Comparison of ENCODE assay signal across 19 cellular contexts in the genomic region with DNA sequence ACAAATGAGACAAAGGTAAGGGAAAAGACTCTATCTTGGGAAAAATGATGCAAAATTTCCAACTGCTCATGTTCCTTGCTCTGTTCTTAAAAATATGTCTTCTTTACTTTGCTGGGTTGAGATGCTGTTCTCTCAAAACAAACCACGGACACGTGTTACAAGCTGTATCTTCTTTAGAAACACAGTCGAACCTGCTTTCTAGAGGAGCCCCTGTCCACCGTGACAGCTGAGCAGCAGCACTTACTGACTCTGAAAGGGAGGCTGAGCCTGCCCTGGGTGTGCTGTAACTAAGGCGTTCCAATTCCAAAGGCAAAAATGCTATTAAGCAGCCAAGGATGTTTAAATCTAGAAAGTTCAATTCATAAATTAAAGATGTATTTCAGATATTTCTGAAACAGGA.
DNase-seq lines count a peak whose midpoint lies in the region; ATAC-seq and TF ChIP-seq lines count a peak whose summit lies in the region.
"Had no signal": no experiment of that assay in that cellular context is flagged by ENCODE, and none has a peak within 500 bp of the region (broad histone marks: within the 10 kb centered on the region; RNA-seq: fewer than 3 reads in every experiment).

No MANE protein-coding gene starts in this region.

- no peak for TF ChIP-seq CTCF in GM12865 (IDR thresholded peaks at IDR 0.05; ENCODE audit: insufficient read depth, low read depth, low read length, missing control alignments)
- no peak for TF ChIP-seq CTCF in WERI-Rb-1 (IDR thresholded peaks at IDR 0.05; ENCODE audit: low read depth, low read length)
- no peak for TF ChIP-seq CTCF in fibroblast of villous mesenchyme (IDR thresholded peaks at IDR 0.05; ENCODE audit: insufficient read depth, low read depth, low read length)

- peak overlapping the region; percentile 35 for H3K4me3 ChIP-seq in GM12865 (ENCODE audit: low read depth, low read length)
- no peak overlapping the region for H3K4me3 ChIP-seq in WERI-Rb-1 (ENCODE audit: low read depth, low read length)
- H3K4me3 ChIP-seq in fibroblast of villous mesenchyme (ENCODE audit: low read depth, low read length), result no peak overlapping the region
- H3K4me3 ChIP-seq: A549 had no signal

- ATAC-seq in HG02870 (IDR thresholded peaks at IDR 0.05; ENCODE audit: unreplicated experiment) (peak; percentile 25), HG03139 (IDR thresholded peaks at IDR 0.05; ENCODE audit: unreplicated experiment) (no peak)
- ATAC-seq: A549, PC-3 had no signal

- peak overlapping the region; percentile 8; the same call in 1 of the 2 replicates for H3K27ac ChIP-seq in WERI-Rb-1
- H3K27ac ChIP-seq: A549 had no signal

- DNase-seq in GM12865 (ENCODE audit: low read depth) (peak; percentile 21), WERI-Rb-1 (peak; percentile 40), fibroblast of villous mesenchyme (ENCODE audit: low read depth) (peak; percentile 4), kidney glomerular epithelial cell (lab: John Stamatoyannopoulos, UW) (no peak), NCI-H748 (lab: John Stamatoyannopoulos, UW; ENCODE audit: unreplicated experiment) (no peak), HK-2 (ENCODE audit: unreplicated experiment) (no peak)
- DNase-seq: BE2C, DND-41, GOT3, HCEC 1CT, Karpas-422, NCI-H1694, NCI-H2081 treated with DMSO at 0.1 percent for 48 hours, NCI-H774, PC-3, SHP77 had no signal

- no peaks in the 10 kb centered on the region; the same call in 1 of the 2 replicates for H3K36me3 ChIP-seq in WERI-Rb-1
- H3K36me3 ChIP-seq: BE2C had no signal

- H3K9me3 ChIP-seq in WERI-Rb-1 (ENCODE audit: severe bottlenecking), result no peaks in the 10 kb centered on the region
- H3K9me3 ChIP-seq: A549, BE2C had no signal

- no peaks in the 10 kb centered on the region for H3K27me3 ChIP-seq in WERI-Rb-1 (ENCODE audit: insufficient read depth, low read depth, severe bottlenecking)
- H3K27me3 ChIP-seq: BE2C had no signal

Comparison
In these comparisons a context has a peak if more than half of its experiments do, and no peak if none do; other contexts are left out.
1. DNase-seq: peak in GM12865 (single experiment), WERI-Rb-1 (single experiment) and fibroblast of villous mesenchyme (single experiment); none in kidney glomerular epithelial cell (single experiment), NCI-H748 (single experiment) and HK-2 (single experiment).